In genomic region chr9:27047126-27047525, GRCh38 we compare ENCODE assay signal across 39 cellular contexts. TPM values are rescaled to one million over a fixed set of nuclear protein-coding genes. Genes with fewer than 3 reads are reported as not detected.
"Had no signal": no experiment of that assay in that cellular context is flagged by ENCODE, and none has a peak within 500 bp of the region (broad histone marks: within the 10 kb centered on the region; RNA-seq: fewer than 3 reads in every experiment).

No MANE protein-coding gene starts in this region.

- DNase-seq: activated CD4-positive, alpha-beta memory T cell treated with anti-CD3 and anti-CD28 coated beads for 36 hours; activated CD4-positive, alpha-beta T cell treated with anti-CD3 and anti-CD28 coated beads, Interleukin-2, amount 10 ng/mL, durations not matched to agents 24 days and 14 days; activated CD4-positive, CD25-positive, alpha-beta regulatory T cell treated with anti-CD3 and anti-CD28 coated beads, Interleukin-2, amount 50 U/mL, for 72 hours; activated CD8-positive, alpha-beta memory T cell treated with anti-CD3 and anti-CD28 coated beads, Interleukin-2, amount 50 U/mL, for 4 hours; activated effector memory CD4-positive, alpha-beta T cell treated with anti-CD3 and anti-CD28 coated beads, Interleukin-2, amount 50 U/mL, for 16 hours; activated naive CD4-positive, alpha-beta T cell treated with anti-CD3 and anti-CD28 coated beads for 36 hours; activated naive CD8-positive, alpha-beta T cell treated with anti-CD3 and anti-CD28 coated beads for 36 hours; activated T-cell treated with anti-CD3 and anti-CD28 coated beads, Interleukin-2, amount 50 U/mL, for 1 hour; adrenal gland; aorta; body of pancreas; cerebellar nuclear complex; colonic mucosa; dorsolateral prefrontal cortex; effector memory CD4-positive, alpha-beta T cell; gastrocnemius medialis; head of caudate nucleus; left cardiac atrium; mesenchymal stem cell; naive thymus-derived CD8-positive, alpha-beta T cell; nucleus accumbens; stimulated activated CD4-positive, alpha-beta T cell treated with anti-CD3 and anti-CD28 coated beads, Interleukin-12 subunit alpha, Interleukin-12 subunit beta, amount 100 ng/mL, for 4 hours; stimulated activated CD4-positive, alpha-beta T cell treated with anti-CD3 and anti-CD28 coated beads, Interleukin-4, amount 100 ng/mL, for 1 hour; stimulated activated naive CD8-positive, alpha-beta T cell treated with anti-CD3 and anti-CD28 coated beads, Interleukin-15, Interleukin-2, amounts not matched to agents 100 U/mL and 50 U/mL, for 24 hours; T-helper 9 cell; testis; transverse colon; WERI-Rb-1 had no signal

- H2AFZ ChIP-seq: parathyroid adenoma had no signal

- H3K9me3 ChIP-seq: adrenal gland, body of pancreas, colonic mucosa, gastrocnemius medialis, testis, transverse colon had no signal

- H3K79me2 ChIP-seq: parathyroid adenoma had no signal

- H3K27me3 ChIP-seq: adrenal gland, body of pancreas, colonic mucosa, dorsolateral prefrontal cortex, gastrocnemius medialis, testis, transverse colon had no signal

- H3K27ac ChIP-seq: adrenal gland, body of pancreas, colonic mucosa, dorsolateral prefrontal cortex, gastrocnemius medialis, parathyroid adenoma, testis, transverse colon, WERI-Rb-1 had no signal

- ATAC-seq: body of pancreas; gastrocnemius medialis; left cardiac atrium; naive thymus-derived CD8-positive, alpha-beta T cell; sciatic nerve; stimulated activated naive CD8-positive, alpha-beta T cell treated with anti-CD3 and anti-CD28 coated beads, Interleukin-15, Interleukin-2, amounts not matched to agents 100 U/mL and 50 U/mL, for 24 hours had no signal

- H3K9ac ChIP-seq: parathyroid adenoma had no signal

- H3K4me3 ChIP-seq: adrenal gland, body of pancreas, colonic mucosa, dorsolateral prefrontal cortex, gastrocnemius medialis, skin epidermis, testis, transverse colon had no signal

- H3K36me3 ChIP-seq: adrenal gland, colonic mucosa, WERI-Rb-1 had no signal

- FAIRE-seq: keratinocyte had no signal

- H3K4me1 ChIP-seq: adrenal gland, body of pancreas, colonic mucosa, gastrocnemius medialis, parathyroid adenoma, testis, transverse colon had no signal

RNA-seq across cellular contexts. Expression of gene LRRC19, which starts 41.7 kb away (rescaled TPM):
- total RNA-seq: activated CD4-positive, alpha-beta memory T cell treated with anti-CD3 and anti-CD28 coated beads for 36 hours; activated CD4-positive, alpha-beta T cell treated with anti-CD3 and anti-CD28 coated beads, Interleukin-2, amount 10 ng/mL, durations not matched to agents 24 days and 14 days; activated CD8-positive, alpha-beta memory T cell treated with anti-CD3 and anti-CD28 coated beads for 36 hours; activated naive CD4-positive, alpha-beta T cell treated with anti-CD3 and anti-CD28 coated beads for 36 hours; activated naive CD8-positive, alpha-beta T cell treated with anti-CD3 and anti-CD28 coated beads for 36 hours; activated T-helper 1 cell treated with anti-CD3 and anti-CD28 coated beads, Interleukin-12 subunit alpha, Interleukin-12 subunit beta, Interleukin-2, Interleukin-4 antibody, amounts not matched to agents 30 ng/mL and 10 ng/mL and 1 ng/mL, durations not matched to agents 14 hours and 24 hours and 36 hours; adrenal gland; aorta; epithelial cell of proximal tubule; left cardiac atrium; lower leg skin; naive thymus-derived CD8-positive, alpha-beta T cell; neural crest cell; pulmonary artery endothelial cell; sciatic nerve had no signal
- polyA plus RNA-seq: adrenal gland, keratinocyte, urinary bladder had no signal
